11 cellular contexts compared by ENCODE assay signal in the genomic region with DNA sequence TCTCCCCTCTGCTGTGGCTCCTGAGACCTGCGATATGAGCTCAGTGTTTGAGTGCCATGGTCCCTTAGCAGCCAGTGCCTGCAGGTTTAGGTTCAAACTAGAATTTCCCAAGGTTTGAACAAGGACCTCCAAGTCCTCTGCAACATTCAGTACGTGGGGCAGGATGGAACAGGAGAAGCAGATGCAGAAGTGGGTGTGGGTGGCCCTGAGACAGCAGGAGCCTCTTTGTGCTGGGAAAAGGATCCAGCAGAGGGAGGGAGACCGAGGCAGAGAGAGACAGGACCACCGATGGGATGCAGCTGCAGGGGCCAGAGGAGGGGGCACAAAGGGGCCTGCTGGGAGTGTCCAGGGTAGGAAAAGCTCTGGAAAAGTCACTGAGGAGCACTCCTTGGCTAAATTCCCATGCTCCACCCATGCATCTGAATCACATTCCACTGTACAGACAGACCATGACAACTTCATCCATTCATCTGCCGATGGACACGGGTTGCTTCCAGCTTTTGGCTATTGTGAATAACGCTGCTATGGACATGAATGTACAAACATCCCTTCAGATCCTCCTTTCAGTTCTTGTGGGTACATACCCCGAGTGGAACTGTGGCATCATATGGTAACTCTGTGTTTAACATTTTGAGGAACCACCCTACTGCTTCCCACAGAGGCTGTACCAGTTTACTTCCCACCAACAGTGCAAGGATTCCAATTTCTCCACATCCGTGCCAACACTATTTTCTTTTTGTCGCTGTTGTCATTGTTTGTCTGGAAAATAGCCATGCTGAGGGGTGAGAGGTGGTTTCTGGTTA. TPM values are rescaled to one million over a fixed set of nuclear protein-coding genes. Genes with fewer than 3 reads are reported as not detected.
DNase-seq lines count a peak whose midpoint lies in the region; ATAC-seq and TF ChIP-seq lines count a peak whose summit lies in the region.
"Had no signal": no experiment of that assay in that cellular context is flagged by ENCODE, and none has a peak within 500 bp of the region (broad histone marks: within the 10 kb centered on the region; RNA-seq: fewer than 3 reads in every experiment).

No MANE protein-coding gene starts in this region.

- H3K9me3 ChIP-seq in neutrophil (no peaks in the 10 kb centered on the region), adrenal gland (replicated peaks in 1 of 3) (no peaks in the 10 kb centered on the region)

- H3K27me3 Mint-ChIP-seq in activated CD4-positive, alpha-beta T cell treated with anti-CD3 and anti-CD28 coated beads, Interleukin-2, amount 10 ng/mL, durations not matched to agents 24 days and 14 days = no peaks in the 10 kb centered on the region

- DNase-seq in activated CD4-positive, alpha-beta T cell treated with anti-CD3 and anti-CD28 coated beads, Interleukin-2, amount 10 ng/mL, durations not matched to agents 24 days and 14 days = no peak
- DNase-seq in activated CD4-positive, alpha-beta T cell treated with anti-CD3 and anti-CD28 coated beads for 4 hours = no peak
- DNase-seq in HL-60 (ENCODE audit: low read depth in 1 of 2, low spot score in 1 of 2) (peak in 1 of 2 experiments; percentile 67), dedifferentiated amniotic fluid mesenchymal stem cell (ENCODE audit: extremely low spot score) (peak; percentile 52), adrenal gland (no peak), GOT3 (lab: John Stamatoyannopoulos, UW) (no peak)
- DNase-seq: activated CD4-positive, alpha-beta T cell treated with anti-CD3 and anti-CD28 coated beads, Interleukin-2, amount 50 U/mL, for 4 hours; glutamatergic neuron had no signal

- H3K4me1 Mint-ChIP-seq in activated CD4-positive, alpha-beta T cell treated with anti-CD3 and anti-CD28 coated beads, Interleukin-2, amount 10 ng/mL, durations not matched to agents 24 days and 14 days = peaks cover 43% of the 10 kb centered on the region

- peak overlapping the region; percentile 7 for H3K27ac Mint-ChIP-seq in activated CD4-positive, alpha-beta T cell treated with anti-CD3 and anti-CD28 coated beads, Interleukin-2, amount 10 ng/mL, durations not matched to agents 24 days and 14 days

- H3K36me3 ChIP-seq in neutrophil = peaks cover 92% of the 10 kb centered on the region
- no peaks in the 10 kb centered on the region for H3K36me3 ChIP-seq in adrenal gland (replicated peaks in 1 of 2)

- H3K27ac ChIP-seq in HL-60 (replicated peaks) = peak overlapping the region; percentile 53
- H3K27ac ChIP-seq in neutrophil = peak overlapping the region; percentile 95
- no peak overlapping the region for H3K27ac ChIP-seq in adrenal gland

- 61 to 69% (median 63%) methylated on average over 10 of the region's 10 CpGs for WGBS in adrenal gland, 4 donors

- no peak for TF ChIP-seq CTCF in HL-60 (IDR thresholded peaks at IDR 0.05; ENCODE audit: insufficient read depth, low read length)
- TF ChIP-seq CTCF in neutrophil (IDR thresholded peaks at IDR 0.05) = no peak
- no peak for TF ChIP-seq CTCF in adrenal gland (IDR thresholded peaks at IDR 0.05)

- no peak for ATAC-seq in GM19035 (IDR thresholded peaks at IDR 0.05; ENCODE audit: unreplicated experiment)

- peaks cover 54% of the 10 kb centered on the region for H3K36me3 Mint-ChIP-seq in activated CD4-positive, alpha-beta T cell treated with anti-CD3 and anti-CD28 coated beads, Interleukin-2, amount 10 ng/mL, durations not matched to agents 24 days and 14 days (ENCODE audit: low read depth)

- no peaks in the 10 kb centered on the region for H3K27me3 ChIP-seq in HL-60 (ENCODE audit: insufficient read depth, poor library complexity, severe bottlenecking)
- H3K27me3 ChIP-seq in neutrophil = no peaks in the 10 kb centered on the region
- no peaks in the 10 kb centered on the region for H3K27me3 ChIP-seq in adrenal gland

- peaks cover 100% of the 10 kb centered on the region in 2 experiments for H3K4me1 ChIP-seq in neutrophil (ENCODE audit: control insufficient read depth in 1 of 2, insufficient read depth in 1 of 2, low read depth in 1 of 2, low read length in 1 of 2)
- H3K4me1 ChIP-seq in adrenal gland (replicated peaks in 1 of 2) = no peaks in the 10 kb centered on the region

- H3K4me3 ChIP-seq in HL-60 (replicated peaks; ENCODE audit: insufficient read depth, low read length) = no peak overlapping the region
- peak overlapping the region in 1 of 2 experiments; percentile 24 for H3K4me3 ChIP-seq in neutrophil (ENCODE audit: low read depth in 1 of 2, low read length in 1 of 2)
- H3K4me3 ChIP-seq in adrenal gland = no peak overlapping the region

- no peak overlapping the region for H3K4me3 Mint-ChIP-seq in activated CD4-positive, alpha-beta T cell treated with anti-CD3 and anti-CD28 coated beads, Interleukin-2, amount 10 ng/mL, durations not matched to agents 24 days and 14 days

- no peaks in the 10 kb centered on the region for H3K9me3 Mint-ChIP-seq in activated CD4-positive, alpha-beta T cell treated with anti-CD3 and anti-CD28 coated beads, Interleukin-2, amount 10 ng/mL, durations not matched to agents 24 days and 14 days

- intact Hi-C loops in activated CD4-positive, alpha-beta T cell treated with anti-CD3 and anti-CD28 coated beads, Interleukin-2, amount 10 ng/mL, durations not matched to agents 24 days and 14 days (cut with micrococcal nuclease) = no loop called here
- intact Hi-C loops in adrenal gland (cut with DNase I) = no loop called here

- no peak for TF ChIP-seq POLR2A in adrenal gland (IDR thresholded peaks at IDR 0.05)

RNA-seq across cellular contexts. Expression of gene SUSD3, which starts 26.7 kb away (rescaled TPM):
- 38.3 and 40.9 TPM in 2 replicates for total RNA-seq in activated CD4-positive, alpha-beta T cell treated with anti-CD3 and anti-CD28 coated beads, Interleukin-2, amount 10 ng/mL, durations not matched to agents 24 days and 14 days
- total RNA-seq in adrenal gland = 1 to 10 TPM; 1.4 to 4.9 (median 3.3) TPM
- polyA plus RNA-seq in adrenal gland = 1 to 10 TPM in 2 of 3 donors, under 1 TPM in 1; 0.60 to 1.7 (median 1.1) TPM
- total RNA-seq: A673 had no signal

Comparison
In these comparisons a context has a peak if more than half of its experiments do, and no peak if none do; other contexts are left out.
1. H3K27ac ChIP-seq: peak in HL-60 (single experiment) and neutrophil (single experiment); none in adrenal gland (0 of 5).